ENCODE assay signal across 8 cellular contexts in the genomic region with DNA sequence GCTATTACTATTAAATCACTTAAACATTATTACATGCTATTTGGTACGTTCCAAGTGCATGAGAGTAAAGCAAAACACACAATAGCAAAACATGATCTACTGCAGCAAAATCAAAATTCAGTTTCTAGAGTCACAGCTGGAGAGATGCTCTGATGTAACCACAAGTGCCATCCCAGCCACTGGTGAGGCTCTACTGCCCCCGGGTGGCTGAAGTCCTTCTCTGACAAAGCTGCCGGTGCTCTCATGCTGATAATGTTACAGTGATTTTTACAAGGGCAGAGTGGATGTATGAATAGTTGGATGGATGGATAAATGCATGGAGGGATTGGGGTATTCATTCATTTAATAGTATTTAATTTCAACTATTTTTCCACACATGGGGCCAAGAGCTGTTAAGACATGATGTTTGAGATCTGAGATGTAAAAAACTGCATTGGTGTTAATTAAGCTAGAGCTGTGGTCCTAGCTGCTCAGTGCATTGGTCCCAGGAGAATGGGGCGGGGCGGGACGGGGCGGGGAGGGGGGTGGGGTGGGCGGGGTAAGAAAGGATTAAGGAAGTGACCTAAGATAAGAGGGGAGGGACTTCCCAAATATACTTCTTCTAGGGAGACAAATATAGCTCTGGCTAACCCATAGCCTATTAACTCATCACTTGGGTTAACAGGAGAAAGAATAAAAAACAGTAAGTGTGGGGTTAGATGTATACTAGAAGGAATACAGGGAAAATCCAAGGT. TPM values are rescaled to one million over a fixed set of nuclear protein-coding genes. Genes with fewer than 3 reads are reported as not detected.
A peak's percentile ranks its signal among the peaks of the same experiment; 100 is the strongest.
DNase-seq lines count a peak whose midpoint lies in the region; ATAC-seq and TF ChIP-seq lines count a peak whose summit lies in the region.

No MANE protein-coding gene starts in this region.

- H3K27ac ChIP-seq in BLaER1 treated with 17β-estradiol and CSF1 and Interleukin-3, amounts not matched to agents 10 nM and 100 nM = no peak overlapping the region
- no peak overlapping the region for H3K27ac ChIP-seq in liver (ENCODE audit: low read depth in 1 of 2, low read length in 2 of 2)

- H3K36me3 ChIP-seq in BLaER1 treated with 17β-estradiol and CSF1 and Interleukin-3, amounts not matched to agents 10 nM and 100 nM = no peaks in the 10 kb centered on the region
- H3K36me3 ChIP-seq in liver (ENCODE audit: control insufficient read depth in 4 of 4, insufficient read depth in 3 of 4, low read depth in 1 of 4, low read length in 3 of 4) = no peaks in the 10 kb centered on the region

- TF ChIP-seq RAD21 in liver (IDR thresholded peaks at IDR 0.05) = peak; percentile 94 to 96

- intact Hi-C loops in activated CD4-positive, alpha-beta T cell treated with anti-CD3 and anti-CD28 coated beads, Interleukin-2, amount 10 ng/mL, durations not matched to agents 24 days and 14 days (cut with micrococcal nuclease) = loop anchor here (10.0 kb wide), 1 partner anchor 80 kb away; no protein-coding TSS in a partner anchor

- H3K4me1 Mint-ChIP-seq in HFFc6 (ENCODE audit: low read depth) = peaks cover 24% of the 10 kb centered on the region
- H3K4me1 Mint-ChIP-seq in activated CD4-positive, alpha-beta T cell treated with anti-CD3 and anti-CD28 coated beads, Interleukin-2, amount 10 ng/mL, durations not matched to agents 24 days and 14 days = no peaks in the 10 kb centered on the region

- no peak overlapping the region; the same call in 1 of the 2 replicates for H3K27ac Mint-ChIP-seq in HFFc6
- no peak overlapping the region for H3K27ac Mint-ChIP-seq in activated CD4-positive, alpha-beta T cell treated with anti-CD3 and anti-CD28 coated beads, Interleukin-2, amount 10 ng/mL, durations not matched to agents 24 days and 14 days

- no peak overlapping the region for H3K4me3 ChIP-seq in BLaER1 treated with 17β-estradiol and CSF1 and Interleukin-3, amounts not matched to agents 10 nM and 100 nM
- H3K4me3 ChIP-seq in liver (ENCODE audit: low read depth in 1 of 3, low read length in 3 of 3) = no peak overlapping the region

- peak; percentile 74 for DNase-seq in HFFc6
- DNase-seq in NCI-H510A treated with DMSO at 0.1 percent for 48 hours (lab: John Stamatoyannopoulos, UW) = peak; percentile 71
- peak; percentile 88 for DNase-seq in activated CD4-positive, alpha-beta T cell treated with anti-CD3 and anti-CD28 coated beads, Interleukin-2, amount 10 ng/mL, durations not matched to agents 24 days and 14 days
- DNase-seq in dermis blood vessel endothelial cell = peak; percentile 81
- peak; percentile 17 for DNase-seq in stimulated activated CD8-positive, alpha-beta memory T cell treated with anti-CD3 and anti-CD28 coated beads, Interleukin-12 subunit alpha, Interleukin-12 subunit beta, amount 100 ng/mL, for 1 hour (ENCODE audit: low read depth)

- peaks cover 0 to 13% (median 4%) of the 10 kb centered on the region in 10 experiments; a peak in 8 of 20 replicates for H3K4me1 ChIP-seq in BLaER1 treated with 17β-estradiol and CSF1 and Interleukin-3, amounts not matched to agents 10 nM and 100 nM
- H3K4me1 ChIP-seq in liver (ENCODE audit: control insufficient read depth in 4 of 4, insufficient read depth in 4 of 4, low read length in 3 of 4) = no peaks in the 10 kb centered on the region

- no peaks in the 10 kb centered on the region for H3K27me3 ChIP-seq in BLaER1 treated with 17β-estradiol and CSF1 and Interleukin-3, amounts not matched to agents 10 nM and 100 nM
- peaks cover 0 to 3% (median 0%) of the 10 kb centered on the region in 4 donors for H3K27me3 ChIP-seq in liver (ENCODE audit: control insufficient read depth in 4 of 4, insufficient read depth in 4 of 4, low read length in 3 of 4)

- peaks cover 4% of the 10 kb centered on the region for H3K27me3 Mint-ChIP-seq in HFFc6 (ENCODE audit: insufficient read depth)
- H3K27me3 Mint-ChIP-seq in activated CD4-positive, alpha-beta T cell treated with anti-CD3 and anti-CD28 coated beads, Interleukin-2, amount 10 ng/mL, durations not matched to agents 24 days and 14 days = peaks cover 24% of the 10 kb centered on the region

- peaks cover 13 to 20% (median 16%) of the 10 kb centered on the region in 11 experiments for H3K9me3 ChIP-seq in BLaER1 treated with 17β-estradiol and CSF1 and Interleukin-3, amounts not matched to agents 10 nM and 100 nM (replicated peaks in 1 of 11)
- no peaks in the 10 kb centered on the region for H3K9me3 ChIP-seq in liver (ENCODE audit: control insufficient read depth in 4 of 4, low read length in 3 of 4)

- peaks cover 5% of the 10 kb centered on the region for H3K9me3 Mint-ChIP-seq in HFFc6
- H3K9me3 Mint-ChIP-seq in activated CD4-positive, alpha-beta T cell treated with anti-CD3 and anti-CD28 coated beads, Interleukin-2, amount 10 ng/mL, durations not matched to agents 24 days and 14 days = no peaks in the 10 kb centered on the region

- H3K9ac ChIP-seq in BLaER1 treated with 17β-estradiol and CSF1 and Interleukin-3, amounts not matched to agents 10 nM and 100 nM = no peak overlapping the region
- H3K9ac ChIP-seq in liver (ENCODE audit: low read depth in 1 of 2, low read length in 2 of 2) = no peak overlapping the region

- WGBS in liver = 2% methylated on average over 8 of the region's 8 CpGs

- H3K4me2 ChIP-seq in BLaER1 treated with 17β-estradiol and CSF1 and Interleukin-3, amounts not matched to agents 10 nM and 100 nM = peak overlapping the region in 6 of 11 experiments; percentile 19 to 58 (median 35); a peak in 3 of 22 replicates

- no peaks in the 10 kb centered on the region; a peak in 1 of 22 replicates for H4K20me1 ChIP-seq in BLaER1 treated with 17β-estradiol and CSF1 and Interleukin-3, amounts not matched to agents 10 nM and 100 nM

- H3K36me3 Mint-ChIP-seq in HFFc6 (ENCODE audit: low read depth) = peaks cover 5% of the 10 kb centered on the region; the same call in 1 of the 2 replicates
- no peaks in the 10 kb centered on the region for H3K36me3 Mint-ChIP-seq in activated CD4-positive, alpha-beta T cell treated with anti-CD3 and anti-CD28 coated beads, Interleukin-2, amount 10 ng/mL, durations not matched to agents 24 days and 14 days (ENCODE audit: low read depth)

- ATAC-seq in HG03469 (IDR thresholded peaks at IDR 0.05; ENCODE audit: unreplicated experiment) = no peak

- peak; percentile 90 for TF ChIP-seq CTCF in HFFc6 (IDR thresholded peaks at IDR 0.05)
- TF ChIP-seq CTCF in liver (IDR thresholded peaks at IDR 0.05; ENCODE audit: low read depth, low read length, missing input control) = peak; percentile 85

- H3K4me3 Mint-ChIP-seq in HFFc6 = peak overlapping the region; percentile 27; the same call in 1 of the 2 replicates
- H3K4me3 Mint-ChIP-seq in activated CD4-positive, alpha-beta T cell treated with anti-CD3 and anti-CD28 coated beads, Interleukin-2, amount 10 ng/mL, durations not matched to agents 24 days and 14 days = no peak overlapping the region

TF ChIP-seq in liver, 16 proteins besides CTCF, POLR2A, EP300 and RAD21:
- TF ChIP-seq SP1 (IDR thresholded peaks at IDR 0.05) = no peak
- peak; percentile 36 for TF ChIP-seq ATF3 (IDR thresholded peaks at IDR 0.05)
- TF ChIP-seq YY1 (IDR thresholded peaks at IDR 0.05) = no peak
TF ChIP-seq in liver: peak in this region for 1.

RNA-seq across cellular contexts. Expression of gene SPESP1, which starts 5.3 kb away (rescaled TPM):
- total RNA-seq in HFFc6 (2021; fragmentation: NEBNext Ultra II Directional; extraction: Animal tissue kit (Norgen Biotek cat#: 25700)) = 1 to 10 TPM in 5 of 6 experiments, under 1 TPM in 1; 0.52 to 8.8 (median 7.9) TPM
- total RNA-seq in activated CD4-positive, alpha-beta T cell treated with anti-CD3 and anti-CD28 coated beads, Interleukin-2, amount 10 ng/mL, durations not matched to agents 24 days and 14 days = 0.51 and 1.1 TPM in 2 replicates
- total RNA-seq in dermis blood vessel endothelial cell (1.5 and 4.6 TPM in 2 replicates), liver (1 to 10 TPM in 1 of 2 donors, under 1 TPM in 1; 0.33 to 2.0 TPM)
- 1 to 10 TPM in 1 of 2 donors, under 1 TPM in 1; 0.80 to 3.2 TPM for polyA plus RNA-seq in liver

Comparison
In these comparisons a context has a peak if more than half of its experiments do, and no peak if none do; other contexts are left out.
1. DNase-seq: peak in every context shown above with its lines; median percentile 88 in activated CD4-positive, alpha-beta T cell treated with anti-CD3 and anti-CD28 coated beads, Interleukin-2, amount 10 ng/mL, durations not matched to agents 24 days and 14 days; 81 in dermis blood vessel endothelial cell; 74 in HFFc6; 71 in NCI-H510A treated with DMSO at 0.1 percent for 48 hours; 17 in stimulated activated CD8-positive, alpha-beta memory T cell treated with anti-CD3 and anti-CD28 coated beads, Interleukin-12 subunit alpha, Interleukin-12 subunit beta, amount 100 ng/mL, for 1 hour.